ENCODE assay signal across 9 cellular contexts in genomic region chr6:41970436-41970846, GRCh38. TPM values are rescaled to one million over a fixed set of nuclear protein-coding genes. Genes with fewer than 3 reads are reported as not detected.
DNase-seq lines count a peak whose midpoint lies in the region; ATAC-seq and TF ChIP-seq lines count a peak whose summit lies in the region.
"Had no signal": no experiment of that assay in that cellular context is flagged by ENCODE, and none has a peak within 500 bp of the region (broad histone marks: within the 10 kb centered on the region; RNA-seq: fewer than 3 reads in every experiment).

No MANE protein-coding gene starts in this region.

- H3K4me3 ChIP-seq in foreskin fibroblast (ENCODE audit: low read depth in 1 of 2, low read length in 2 of 2), result no peak overlapping the region
- H3K4me3 ChIP-seq: HAP-1 had no signal

- TF ChIP-seq CTCF in foreskin fibroblast (IDR thresholded peaks at IDR 0.05; ENCODE audit: low read depth, low read length), result no peak
- TF ChIP-seq CTCF in GM10266 (IDR thresholded peaks at IDR 0.05; ENCODE audit: control insufficient read depth, insufficient read depth, low read depth, missing control alignments), result no peak

- peak; percentile 62 for DNase-seq in H4 (ENCODE audit: low spot score)
- peak; percentile 52 to 57 for DNase-seq in activated CD4-positive, alpha-beta T cell treated with anti-CD3 and anti-CD28 coated beads for 4 hours
- peak; percentile 53 to 67 for DNase-seq in foreskin fibroblast
- peak; percentile 43 to 48 for DNase-seq in stimulated activated CD4-positive, alpha-beta T cell treated with anti-CD3 and anti-CD28 coated beads, Interleukin-2, amount 100 ng/mL, for 48 hours
- DNase-seq in GM10266 (ENCODE audit: extremely low spot score), result no peak
- no peak for DNase-seq in D341Med (ENCODE audit: low spot score)

- ATAC-seq in GM21526 (IDR thresholded peaks at IDR 0.05; ENCODE audit: low FRiP score, unreplicated experiment) (no peak), GM21723 (IDR thresholded peaks at IDR 0.05; ENCODE audit: unreplicated experiment) (no peak)

RNA-seq across cellular contexts. Expression of gene CCND3, which starts 28.8 kb away (rescaled TPM):
- total RNA-seq in H4 (2014; rRNA removed; shearing (Covaris generic)), result 50.0 and 51.3 TPM in 2 replicates

RNA-seq across cellular contexts. Expression of gene BYSL, which starts 49.1 kb away (rescaled TPM):
- 25.0 and 27.8 TPM in 2 replicates for total RNA-seq in H4 (2014; rRNA removed; shearing (Covaris generic))

RNA-seq across cellular contexts. Expression of gene MED20, which starts 49.5 kb away (rescaled TPM):
- total RNA-seq in H4 (2014; rRNA removed; shearing (Covaris generic)), result 49.4 and 51.8 TPM in 2 replicates

Comparison
In these comparisons a context has a peak if more than half of its experiments do, and no peak if none do; other contexts are left out.
1. DNase-seq: peak in H4 (single experiment), activated CD4-positive, alpha-beta T cell treated with anti-CD3 and anti-CD28 coated beads for 4 hours (2 of 2), foreskin fibroblast (2 of 2) and stimulated activated CD4-positive, alpha-beta T cell treated with anti-CD3 and anti-CD28 coated beads, Interleukin-2, amount 100 ng/mL, for 48 hours (2 of 2); none in GM10266 (single experiment) and D341Med (single experiment).